ENCODE assay signal across 9 cellular contexts in genomic region chr1:89987170-89987819, GRCh38. TPM values are rescaled to one million over a fixed set of nuclear protein-coding genes. Genes with fewer than 3 reads are reported as not detected.
A peak's percentile ranks its signal among the peaks of the same experiment; 100 is the strongest.
DNase-seq lines count a peak whose midpoint lies in the region; ATAC-seq and TF ChIP-seq lines count a peak whose summit lies in the region.
"Had no signal": no experiment of that assay in that cellular context is flagged by ENCODE, and none has a peak within 500 bp of the region (broad histone marks: within the 10 kb centered on the region; RNA-seq: fewer than 3 reads in every experiment).

No MANE protein-coding gene starts in this region.

- H3K36me3 Mint-ChIP-seq in Calu3 (ENCODE audit: insufficient read depth, unreplicated experiment) (no peaks in the 10 kb centered on the region), nephron (ENCODE audit: low read depth) (no peaks in the 10 kb centered on the region)
- no peaks in the 10 kb centered on the region for H3K36me3 Mint-ChIP-seq in activated CD8-positive, alpha-beta T cell treated with anti-CD3 and anti-CD28 coated beads, Interleukin-2, amount 10 ng/mL, durations not matched to agents 7 days and 5 days (ENCODE audit: low read depth)
- H3K36me3 Mint-ChIP-seq: activated naive CD4-positive, alpha-beta T cell treated with anti-CD3 and anti-CD28 coated beads, Interleukin-2, amount 50 U/mL, for 24 hours had no signal

- DNase-seq in Calu3: peak; percentile 48
- DNase-seq in HS-27A (ENCODE audit: low read depth): peak; percentile 71
- peak; percentile 89 for DNase-seq in NCI-H82 (lab: John Stamatoyannopoulos, UW)
- peak; percentile 73 for DNase-seq in activated CD8-positive, alpha-beta T cell treated with anti-CD3 and anti-CD28 coated beads, Interleukin-2, amount 10 ng/mL, durations not matched to agents 7 days and 5 days
- DNase-seq in fibroblast of gingiva (ENCODE audit: low read depth): peak; percentile 59
- DNase-seq in GOT3 (lab: John Stamatoyannopoulos, UW): no peak

- H3K27ac Mint-ChIP-seq in Calu3 (ENCODE audit: unreplicated experiment) (no peak overlapping the region), nephron (no peak overlapping the region)
- H3K27ac Mint-ChIP-seq in activated CD8-positive, alpha-beta T cell treated with anti-CD3 and anti-CD28 coated beads, Interleukin-2, amount 10 ng/mL, durations not matched to agents 7 days and 5 days: no peak overlapping the region
- H3K27ac Mint-ChIP-seq: activated naive CD4-positive, alpha-beta T cell treated with anti-CD3 and anti-CD28 coated beads, Interleukin-2, amount 50 U/mL, for 24 hours had no signal

- intact Hi-C loops in Calu3 (cut with micrococcal nuclease; ENCODE audit: unreplicated experiment): loop anchor here (1.0 to 10.0 kb wide), 4 partner anchors 144 to 502 kb away; no protein-coding TSS in a partner anchor

- H3K4me1 Mint-ChIP-seq in Calu3 (ENCODE audit: low read depth, unreplicated experiment): peaks cover 17% of the 10 kb centered on the region
- H3K4me1 Mint-ChIP-seq in activated CD8-positive, alpha-beta T cell treated with anti-CD3 and anti-CD28 coated beads, Interleukin-2, amount 10 ng/mL, durations not matched to agents 7 days and 5 days (ENCODE audit: low read depth): no peaks in the 10 kb centered on the region
- H3K4me1 Mint-ChIP-seq in nephron: peaks cover 5% of the 10 kb centered on the region

- peak; percentile 88 for ATAC-seq in GM19463 (IDR thresholded peaks at IDR 0.05; ENCODE audit: unreplicated experiment)
- ATAC-seq in activated CD8-positive, alpha-beta T cell treated with anti-CD3 and anti-CD28 coated beads, Interleukin-2, amount 10 ng/mL, durations not matched to agents 7 days and 5 days: peak; percentile 88

- POLR2A ChIA-PET in activated CD8-positive, alpha-beta T cell treated with anti-CD3 and anti-CD28 coated beads, Interleukin-2, amount 10 ng/mL, durations not matched to agents 7 days and 5 days (lab: Charles Lee): no interaction called here

- H3K27me3 Mint-ChIP-seq in Calu3 (ENCODE audit: unreplicated experiment) (no peaks in the 10 kb centered on the region), nephron (ENCODE audit: low read depth) (no peaks in the 10 kb centered on the region)
- peaks cover 19% of the 10 kb centered on the region for H3K27me3 Mint-ChIP-seq in activated CD8-positive, alpha-beta T cell treated with anti-CD3 and anti-CD28 coated beads, Interleukin-2, amount 10 ng/mL, durations not matched to agents 7 days and 5 days (ENCODE audit: low read depth)
- H3K27me3 Mint-ChIP-seq: activated naive CD4-positive, alpha-beta T cell treated with anti-CD3 and anti-CD28 coated beads, Interleukin-2, amount 50 U/mL, for 24 hours had no signal

- H3K4me3 Mint-ChIP-seq in Calu3 (ENCODE audit: low read depth, unreplicated experiment) (no peak overlapping the region), nephron (no peak overlapping the region)
- H3K4me3 Mint-ChIP-seq in activated CD8-positive, alpha-beta T cell treated with anti-CD3 and anti-CD28 coated beads, Interleukin-2, amount 10 ng/mL, durations not matched to agents 7 days and 5 days: no peak overlapping the region
- H3K4me3 Mint-ChIP-seq: activated naive CD4-positive, alpha-beta T cell treated with anti-CD3 and anti-CD28 coated beads, Interleukin-2, amount 50 U/mL, for 24 hours had no signal

- H3K9me3 Mint-ChIP-seq in Calu3 (ENCODE audit: low read depth, unreplicated experiment): no peaks in the 10 kb centered on the region
- H3K9me3 Mint-ChIP-seq in activated CD8-positive, alpha-beta T cell treated with anti-CD3 and anti-CD28 coated beads, Interleukin-2, amount 10 ng/mL, durations not matched to agents 7 days and 5 days (ENCODE audit: insufficient read depth): no peaks in the 10 kb centered on the region
- no peaks in the 10 kb centered on the region for H3K9me3 Mint-ChIP-seq in nephron
- H3K9me3 Mint-ChIP-seq: activated naive CD4-positive, alpha-beta T cell treated with anti-CD3 and anti-CD28 coated beads, Interleukin-2, amount 50 U/mL, for 24 hours had no signal

- no TSS peak for BruUV-seq in Calu3 (replicated peaks; lab: Mats Ljungman, UMichigan)

- TF ChIP-seq CTCF in Calu3 (IDR thresholded peaks at IDR 0.05; ENCODE audit: unreplicated experiment) (peak; percentile 54), nephron (IDR thresholded peaks at IDR 0.05; ENCODE audit: unreplicated experiment in 3 of 3) (peak; percentile 82 to 88 (median 86))

- CTCF ChIA-PET in Calu3 (lab: Charles Lee): interaction anchor here (1.9 kb wide), 1 partner anchor 183 kb away, joined by 7 read pairs; no protein-coding TSS in a partner anchor
- CTCF ChIA-PET in activated CD8-positive, alpha-beta T cell treated with anti-CD3 and anti-CD28 coated beads, Interleukin-2, amount 10 ng/mL, durations not matched to agents 7 days and 5 days (lab: Charles Lee): interaction anchor here (0.6 to 6.9 kb wide), 13 partner anchors 11 to 503 kb away, joined by 3 to 63 read pairs (median 5); no protein-coding TSS in a partner anchor

RNA-seq across cellular contexts. Expression of gene ZNF326, which starts 7.6 kb away (rescaled TPM):
- 32.4 and 33.4 TPM in 2 replicates for total RNA-seq in Calu3 (2022)
- 10 to 100 TPM; 18.1 TPM for total RNA-seq in activated CD8-positive, alpha-beta T cell treated with anti-CD3 and anti-CD28 coated beads, Interleukin-2, amount 10 ng/mL, durations not matched to agents 7 days and 5 days
